Comparison of ENCODE assay signal across 28 cellular contexts in genomic region chr2:165674780-165675179, GRCh38.
"Had no signal": no experiment of that assay in that cellular context is flagged by ENCODE, and none has a peak within 500 bp of the region (broad histone marks: within the 10 kb centered on the region; RNA-seq: fewer than 3 reads in every experiment).

No MANE protein-coding gene starts in this region.

- H3K27me3 Mint-ChIP-seq: stimulated activated naive CD8-positive, alpha-beta T cell treated with anti-CD3 and anti-CD28 coated beads, Interleukin-15, amount 100 ng/mL, for 72 hours had no signal

- H3K9me3 Mint-ChIP-seq: activated T-cell treated with anti-CD3 and anti-CD28 coated beads, Interleukin-2, amount 50 U/mL, for 24 hours; activated T-helper 17 cell treated with anti-CD3 and anti-CD28 coated beads, Interleukin-2, amount 50 U/mL, for 72 hours; effector memory CD8-positive, alpha-beta T cell; stimulated activated effector memory CD8-positive, alpha-beta T cell treated with anti-CD3 and anti-CD28 coated beads, Interleukin-12 subunit alpha, Interleukin-12 subunit beta, amount 100 ng/mL, for 72 hours had no signal

- H3K79me2 ChIP-seq: hepatocyte had no signal

- FAIRE-seq: endothelial cell of umbilical vein, frontal cortex, urothelium cell line had no signal

- DNase-seq: activated CD4-positive, alpha-beta T cell treated with anti-CD3 and anti-CD28 coated beads, Interleukin-2, amount 50 U/mL, for 4 hours; activated CD8-positive, alpha-beta memory T cell treated with anti-CD3 and anti-CD28 coated beads for 24 hours; activated CD8-positive, alpha-beta memory T cell treated with anti-CD3 and anti-CD28 coated beads, Interleukin-2, amount 50 U/mL, for 4 hours; activated T-cell treated with anti-CD3 and anti-CD28 coated beads, Interleukin-2, amount 50 U/mL, for 24 hours; adrenal gland; central memory CD4-positive, alpha-beta T cell; dorsolateral prefrontal cortex; effector memory CD8-positive, alpha-beta T cell; glutamatergic neuron; kidney glomerular epithelial cell; left ventricle myocardium inferior; nucleus accumbens; right lobe of liver; stimulated activated CD4-positive, alpha-beta T cell treated with anti-CD3 and anti-CD28 coated beads, Interleukin-2, amount 100 ng/mL, for 24 hours; stimulated activated naive CD8-positive, alpha-beta T cell treated with anti-CD3 and anti-CD28 coated beads, Interleukin-15, amount 100 ng/mL, for 72 hours had no signal

- H3K27ac Mint-ChIP-seq: activated naive CD8-positive, alpha-beta T cell; activated T-cell treated with anti-CD3 and anti-CD28 coated beads, Interleukin-2, amount 50 U/mL, for 24 hours; activated T-helper 17 cell treated with anti-CD3 and anti-CD28 coated beads, Interleukin-2, amount 50 U/mL, for 72 hours; effector memory CD8-positive, alpha-beta T cell; mesothelial cell of epicardium; stimulated activated effector memory CD8-positive, alpha-beta T cell treated with anti-CD3 and anti-CD28 coated beads, Interleukin-12 subunit alpha, Interleukin-12 subunit beta, amount 100 ng/mL, for 72 hours; stimulated activated naive CD8-positive, alpha-beta T cell treated with anti-CD3 and anti-CD28 coated beads, Interleukin-15, amount 100 ng/mL, for 72 hours had no signal

- H3K4me1 Mint-ChIP-seq: activated T-helper 17 cell treated with anti-CD3 and anti-CD28 coated beads, Interleukin-2, amount 50 U/mL, for 72 hours; stimulated activated effector memory CD8-positive, alpha-beta T cell treated with anti-CD3 and anti-CD28 coated beads, Interleukin-12 subunit alpha, Interleukin-12 subunit beta, amount 100 ng/mL, for 72 hours; stimulated activated naive CD8-positive, alpha-beta T cell treated with anti-CD3 and anti-CD28 coated beads, Interleukin-15, amount 100 ng/mL, for 72 hours had no signal

- H2AFZ ChIP-seq: hepatocyte had no signal

- ATAC-seq: activated T-helper 17 cell treated with anti-CD3 and anti-CD28 coated beads, Interleukin-2, amount 50 U/mL, for 72 hours; effector memory CD8-positive, alpha-beta T cell; right lobe of liver; stimulated activated naive CD8-positive, alpha-beta T cell treated with anti-CD3 and anti-CD28 coated beads, Interleukin-15, amount 100 ng/mL, for 72 hours had no signal

- H3K36me3 ChIP-seq: adrenal gland, ascending aorta, right lobe of liver had no signal

- H3K36me3 Mint-ChIP-seq: activated naive CD8-positive, alpha-beta T cell; stimulated activated effector memory CD8-positive, alpha-beta T cell treated with anti-CD3 and anti-CD28 coated beads, Interleukin-12 subunit alpha, Interleukin-12 subunit beta, amount 100 ng/mL, for 72 hours had no signal

- H3K27me3 ChIP-seq: adrenal gland, ascending aorta, dorsolateral prefrontal cortex, esophagus muscularis mucosa, hepatocyte, right lobe of liver, suprapubic skin, tibial nerve had no signal

- H3K27ac ChIP-seq: adrenal gland, ascending aorta, esophagus muscularis mucosa, hepatocyte, left ventricle myocardium inferior, right lobe of liver, skin epidermis, suprapubic skin, tibial nerve had no signal

- H3K9me3 ChIP-seq: adrenal gland, ascending aorta, esophagus muscularis mucosa, left ventricle myocardium inferior, right lobe of liver, suprapubic skin, tibial nerve had no signal

- H3K4me1 ChIP-seq: adrenal gland, ascending aorta, esophagus muscularis mucosa, right lobe of liver, suprapubic skin, tibial nerve had no signal

- H3K4me3 ChIP-seq: adrenal gland, ascending aorta, dorsolateral prefrontal cortex, esophagus muscularis mucosa, hepatocyte, left ventricle myocardium inferior, right lobe of liver, skin epidermis, suprapubic skin, tibial nerve had no signal

- H3K4me2 ChIP-seq: hepatocyte had no signal

- H3K4me3 Mint-ChIP-seq: activated naive CD8-positive, alpha-beta T cell; activated T-cell treated with anti-CD3 and anti-CD28 coated beads, Interleukin-2, amount 50 U/mL, for 24 hours; activated T-helper 17 cell treated with anti-CD3 and anti-CD28 coated beads, Interleukin-2, amount 50 U/mL, for 72 hours; effector memory CD8-positive, alpha-beta T cell; mesothelial cell of epicardium; stimulated activated effector memory CD8-positive, alpha-beta T cell treated with anti-CD3 and anti-CD28 coated beads, Interleukin-12 subunit alpha, Interleukin-12 subunit beta, amount 100 ng/mL, for 72 hours; stimulated activated naive CD8-positive, alpha-beta T cell treated with anti-CD3 and anti-CD28 coated beads, Interleukin-15, amount 100 ng/mL, for 72 hours had no signal
